ENCODE assay signal across 1 cellular context in genomic region chr12:75479963-75480461, GRCh38.
TF ChIP-seq lines count a peak whose summit lies in the region.

No MANE protein-coding gene starts in this region.

TF ChIP-seq in endothelial cell of umbilical vein, 7 proteins besides CTCF, POLR2A, EP300 and RAD21 (continued from another document):
- TF ChIP-seq MAX (IDR thresholded peaks at IDR 0.05; ENCODE audit: insufficient read depth, insufficient read length) (no peak), POLR2AphosphoS5 (IDR thresholded peaks at IDR 0.05; ENCODE audit: insufficient read depth, low read depth, low read length) (no peak), JUN (IDR thresholded peaks at IDR 0.05; ENCODE audit: borderline replicate concordance, insufficient read depth, insufficient read length, low read depth) (no peak)
